Comparison of ENCODE assay signal across 1 cellular context in genomic region chr18:63365909-63366269, GRCh38.
TF ChIP-seq lines count a peak whose summit lies in the region.

No MANE protein-coding gene starts in this region.

TF ChIP-seq in endothelial cell of umbilical vein, 7 proteins besides CTCF, POLR2A, EP300 and RAD21 (continued from another document):
- no peak for TF ChIP-seq MAX (IDR thresholded peaks at IDR 0.05; ENCODE audit: insufficient read depth, insufficient read length)
- TF ChIP-seq FOS (IDR thresholded peaks at IDR 0.05; ENCODE audit: borderline replicate concordance, insufficient read depth, low read length): no peak
- TF ChIP-seq GATA2 (IDR thresholded peaks at IDR 0.05; ENCODE audit: insufficient read depth, insufficient read length, low read depth, low read length): no peak
- no peak for TF ChIP-seq JUN (IDR thresholded peaks at IDR 0.05; ENCODE audit: borderline replicate concordance, insufficient read depth, insufficient read length, low read depth)
